16 cellular contexts compared by ENCODE assay signal in the genomic region with DNA sequence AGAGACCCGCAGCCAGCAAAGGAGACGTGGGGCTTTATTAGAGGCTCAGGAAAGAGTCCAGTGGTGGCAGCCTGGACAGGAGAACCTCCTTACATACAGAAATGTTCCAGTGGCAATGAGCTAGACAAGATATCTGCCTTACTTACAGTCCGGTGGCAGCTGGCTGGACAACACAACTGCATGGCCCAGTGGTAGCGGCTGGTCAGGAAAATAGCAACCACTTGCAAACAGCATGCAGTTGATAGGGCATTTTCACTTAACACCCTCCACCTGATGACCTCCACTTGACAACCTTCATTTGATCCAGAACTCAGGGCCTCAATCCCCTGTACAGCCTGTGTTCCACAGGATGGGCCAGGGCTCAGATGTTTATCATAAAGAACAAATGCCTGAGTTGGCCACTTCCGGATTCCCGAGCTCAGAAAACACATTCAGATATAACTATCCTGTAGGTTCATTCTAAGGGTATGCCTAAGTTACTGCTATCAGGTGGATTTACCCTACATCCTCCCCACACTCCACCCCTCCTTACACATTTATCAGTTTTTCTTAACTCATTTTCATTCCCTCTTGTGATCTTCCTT.
A peak's percentile ranks its signal among the peaks of the same experiment; 100 is the strongest.
DNase-seq lines count a peak whose midpoint lies in the region; ATAC-seq, FAIRE-seq and TF ChIP-seq lines count a peak whose summit lies in the region.
"Had no signal": no experiment of that assay in that cellular context is flagged by ENCODE, and none has a peak within 500 bp of the region (broad histone marks: within the 10 kb centered on the region; RNA-seq: fewer than 3 reads in every experiment).

No MANE protein-coding gene starts in this region.

- in situ Hi-C loops in Panc1 (cut with HindIII; ENCODE audit: low pct_unique_long_range_greater_than_20kb, low sequenced_read_pairs) (no loop called here), K562 (cut with MboI) (no loop called here)

- H3K4me3 ChIP-seq in Panc1 (ENCODE audit: low read depth in 2 of 2, low read length in 2 of 2) (no peak overlapping the region), K562 (no peak overlapping the region), trophoblast cell (ENCODE audit: low read depth, low read length) (no peak overlapping the region)
- H3K4me3 ChIP-seq: BLaER1 treated with 17β-estradiol and CSF1 and Interleukin-3, amounts not matched to agents 10 nM and 100 nM had no signal

- no TSS peak for BruUV-seq in Panc1 (replicated peaks; lab: Mats Ljungman, UMichigan)
- no TSS peak for BruUV-seq in K562 (replicated peaks; lab: Mats Ljungman, UMichigan)
- BruUV-seq in Calu3 (replicated peaks; lab: Mats Ljungman, UMichigan): no TSS peak

- H3K18ac ChIP-seq in trophoblast cell (ENCODE audit: low read length): no peak overlapping the region

- TF ChIP-seq CTCF in Panc1 (IDR thresholded peaks at IDR 0.05) (no peak), K562 (IDR thresholded peaks at IDR 0.05 in 2 of 3, conservative IDR thresholded peaks at IDR 0.05 in 1 of 3; ENCODE audit: insufficient read depth in 2 of 3, low read depth in 1 of 3, low read length in 3 of 3) (no peak), Calu3 (IDR thresholded peaks at IDR 0.05; ENCODE audit: unreplicated experiment) (no peak)

- H3K27me3 ChIP-seq in Panc1 (ENCODE audit: control insufficient read depth, insufficient read depth, low read length) (no peaks in the 10 kb centered on the region), K562 (ENCODE audit: control insufficient read depth in 2 of 2, insufficient read depth in 2 of 2, low read length in 2 of 2) (no peaks in the 10 kb centered on the region), trophoblast cell (ENCODE audit: insufficient read depth, low read length) (no peaks in the 10 kb centered on the region)
- H3K27me3 ChIP-seq: BLaER1 treated with 17β-estradiol and CSF1 and Interleukin-3, amounts not matched to agents 10 nM and 100 nM had no signal

- H3K9ac ChIP-seq in K562 (ENCODE audit: insufficient read depth in 1 of 2, low read depth in 2 of 2, low read length in 2 of 2) (no peak overlapping the region), trophoblast cell (ENCODE audit: low read length) (no peak overlapping the region)
- H3K9ac ChIP-seq: BLaER1 treated with 17β-estradiol and CSF1 and Interleukin-3, amounts not matched to agents 10 nM and 100 nM had no signal

- TF ChIP-seq EP300 in K562 (IDR thresholded peaks at IDR 0.05; ENCODE audit: low read length): no peak

- no peak overlapping the region for H3K4me3 Mint-ChIP-seq in Calu3 (ENCODE audit: low read depth, unreplicated experiment)
- H3K4me3 Mint-ChIP-seq: B cell; CD8-positive, alpha-beta T cell had no signal

- H3K4me1 ChIP-seq in Panc1 (ENCODE audit: control insufficient read depth, insufficient read depth, low read length): no peaks in the 10 kb centered on the region
- H3K4me1 ChIP-seq in K562 (replicated peaks in 1 of 2; ENCODE audit: control insufficient read depth in 2 of 2, insufficient read depth in 2 of 2, low read length in 2 of 2): peaks cover 0 to 10% of the 10 kb centered on the region in 2 experiments; a peak in 3 of 5 replicates
- H3K4me1 ChIP-seq in trophoblast cell (ENCODE audit: control insufficient read depth in 1 of 2, insufficient read depth in 2 of 2, low read length in 2 of 2): peaks cover 0 to 3% of the 10 kb centered on the region in 2 experiments
- H3K4me1 ChIP-seq: BLaER1 treated with 17β-estradiol and CSF1 and Interleukin-3, amounts not matched to agents 10 nM and 100 nM had no signal

- TF ChIP-seq POLR2A in K562 (conservative IDR thresholded peaks at IDR 0.05): no peak

- no peak overlapping the region for H4K91ac ChIP-seq in trophoblast cell (ENCODE audit: low read depth, low read length)

- H4K8ac ChIP-seq in trophoblast cell (ENCODE audit: low read depth, low read length): no peak overlapping the region

- no peaks in the 10 kb centered on the region for H3K36me3 Mint-ChIP-seq in Calu3 (ENCODE audit: insufficient read depth, unreplicated experiment)
- H3K36me3 Mint-ChIP-seq: CD8-positive, alpha-beta T cell had no signal

- CTCF ChIA-PET in Panc1 (lab: Charles Lee): no interaction called here
- CTCF ChIA-PET in K562 (lab: Yijun Ruan, JAX; ENCODE audit: low intra/inter-chr PET ratio): no interaction called here
- CTCF ChIA-PET in Calu3 (lab: Charles Lee): no interaction called here

- H3K27ac ChIP-seq in Panc1 (ENCODE audit: low read length) (no peak overlapping the region), K562 (ENCODE audit: extremely low read depth, low read depth, low read length) (peak overlapping the region; percentile 18; the same call in 1 of the 3 replicates), trophoblast cell (ENCODE audit: low read depth, low read length) (no peak overlapping the region)
- H3K27ac ChIP-seq: BLaER1 treated with 17β-estradiol and CSF1 and Interleukin-3, amounts not matched to agents 10 nM and 100 nM had no signal

- no peaks in the 10 kb centered on the region for H4K20me1 ChIP-seq in K562 (replicated peaks; ENCODE audit: control insufficient read depth, insufficient read depth, low read length)
- H4K20me1 ChIP-seq: BLaER1 treated with 17β-estradiol and CSF1 and Interleukin-3, amounts not matched to agents 10 nM and 100 nM had no signal

- H2BK120ac ChIP-seq in trophoblast cell (ENCODE audit: insufficient read depth, low read length, poor library complexity): no peak overlapping the region

- no peaks in the 10 kb centered on the region for H3K79me1 ChIP-seq in trophoblast cell (ENCODE audit: low read length)

- H3K4me2 ChIP-seq in K562 (ENCODE audit: insufficient read depth, low read length): peak overlapping the region; percentile 14
- no peak overlapping the region for H3K4me2 ChIP-seq in trophoblast cell (ENCODE audit: low read length)
- H3K4me2 ChIP-seq: BLaER1 treated with 17β-estradiol and CSF1 and Interleukin-3, amounts not matched to agents 10 nM and 100 nM had no signal

- POLR2A ChIA-PET in Panc1 (lab: Charles Lee) (no interaction called here), K562 (lab: Yijun Ruan, JAX) (no interaction called here)

- no peak overlapping the region for H4K12ac ChIP-seq in trophoblast cell (ENCODE audit: low read depth, low read length)

- H3K36me3 ChIP-seq in Panc1 (ENCODE audit: control insufficient read depth, insufficient read depth, low read length) (no peaks in the 10 kb centered on the region), K562 (ENCODE audit: control insufficient read depth, insufficient read depth, low read length) (no peaks in the 10 kb centered on the region), trophoblast cell (ENCODE audit: control insufficient read depth in 1 of 2, insufficient read depth in 2 of 2, low read length in 2 of 2) (no peaks in the 10 kb centered on the region)
- H3K36me3 ChIP-seq: BLaER1 treated with 17β-estradiol and CSF1 and Interleukin-3, amounts not matched to agents 10 nM and 100 nM had no signal

- no peaks in the 10 kb centered on the region for H3K9me3 ChIP-seq in Panc1 (ENCODE audit: control insufficient read depth, insufficient read depth, low read depth, low read length)
- no peaks in the 10 kb centered on the region for H3K9me3 ChIP-seq in K562 (replicated peaks; ENCODE audit: control insufficient read depth, insufficient read depth, low read depth, low read length)
- no peaks in the 10 kb centered on the region for H3K9me3 ChIP-seq in trophoblast cell (ENCODE audit: insufficient read depth, low read depth, low read length)
- H3K9me3 ChIP-seq: BLaER1 treated with 17β-estradiol and CSF1 and Interleukin-3, amounts not matched to agents 10 nM and 100 nM had no signal

- no peak overlapping the region for H3K14ac ChIP-seq in trophoblast cell (ENCODE audit: low read length)

- peak overlapping the region; percentile 31 for H2BK12ac ChIP-seq in trophoblast cell (ENCODE audit: low read length)

- H3K9me3 Mint-ChIP-seq in Calu3 (ENCODE audit: low read depth, unreplicated experiment): no peaks in the 10 kb centered on the region
- H3K9me3 Mint-ChIP-seq: CD8-positive, alpha-beta T cell had no signal

- H3K79me2 ChIP-seq in K562 (ENCODE audit: control insufficient read depth, insufficient read depth, low read length) (no peaks in the 10 kb centered on the region), trophoblast cell (ENCODE audit: control insufficient read depth, insufficient read depth, low read length, poor library complexity) (no peaks in the 10 kb centered on the region)

- H2AFZ ChIP-seq in K562 (ENCODE audit: low read depth, low read length) (peak overlapping the region; percentile 73), trophoblast cell (ENCODE audit: insufficient read depth, low read length, poor library complexity) (no peak overlapping the region)

- intact Hi-C loops in Panc1 (cut with micrococcal nuclease; ENCODE audit: unreplicated experiment) (no loop called here), K562 (cut with micrococcal nuclease) (no loop called here), Calu3 (cut with micrococcal nuclease; ENCODE audit: unreplicated experiment) (no loop called here)

- H3K4ac ChIP-seq in trophoblast cell (ENCODE audit: low read depth, low read length): no peak overlapping the region

- peaks cover 9% of the 10 kb centered on the region for H3K4me1 Mint-ChIP-seq in Calu3 (ENCODE audit: low read depth, unreplicated experiment)
- H3K4me1 Mint-ChIP-seq: B cell had no signal

- H3K27ac Mint-ChIP-seq in Calu3 (ENCODE audit: unreplicated experiment): no peak overlapping the region
- H3K27ac Mint-ChIP-seq: B cell; CD8-positive, alpha-beta T cell had no signal

- H3K23ac ChIP-seq in trophoblast cell (ENCODE audit: low read length): no peak overlapping the region

- no peak for FAIRE-seq in K562 (lab: Jason Lieb, UNC)

- peak; percentile 19 for DNase-seq in EL
- DNase-seq in Panc1 (ENCODE audit: low read depth, low spot score): no peak
- peak in 2 of 4 experiments; percentile 17 to 46 for DNase-seq in K562 (ENCODE audit: extremely low read depth in 1 of 4, low spot score in 3 of 4)
- no peak for DNase-seq in trophoblast cell
- no peak for DNase-seq in Calu3
- no peak for DNase-seq in NCI-H226
- DNase-seq: CD8-positive, alpha-beta T cell; DMS 273 treated with DMSO at 0.1 percent for 48 hours; DMS53; DND-41; GF-D8; GOT3; H7 had no signal

- H2BK5ac ChIP-seq in trophoblast cell (ENCODE audit: low read depth, low read length, poor library complexity): no peak overlapping the region

- peak overlapping the region; percentile 23 for H2AK5ac ChIP-seq in trophoblast cell (ENCODE audit: low read length)

- TF ChIP-seq RAD21 in K562 (CRISPR knock-in tag; conservative IDR thresholded peaks at IDR 0.05 in 1 of 2, IDR thresholded peaks at IDR 0.05 in 1 of 2): no peak

- no peaks in the 10 kb centered on the region for H3K9me1 ChIP-seq in K562 (ENCODE audit: control insufficient read depth, insufficient read depth, low read length)

- 22% methylated on average over 6 of the region's 6 CpGs for WGBS in K562 (ENCODE audit: insufficient coverage, low coverage, missing lambda C conversion rate)
- WGBS in trophoblast cell (ENCODE audit: extremely low coverage, insufficient coverage, insufficient read length): no CpG with 5 or more reads among the region's 6 CpGs

- ATAC-seq in Panc1: 0 out of 2 replicates have a peak, but pooled peaks have one; percentile 34
- ATAC-seq in K562: peak; percentile 74
- no peak for ATAC-seq in HG02870 (IDR thresholded peaks at IDR 0.05; ENCODE audit: unreplicated experiment)
- ATAC-seq: CD8-positive, alpha-beta T cell had no signal

- H3K27me3 Mint-ChIP-seq in Calu3 (ENCODE audit: unreplicated experiment): no peaks in the 10 kb centered on the region

TF ChIP-seq in K562, 482 proteins besides CTCF, POLR2A, EP300 and RAD21 (continues in another document):
- TF ChIP-seq ARNT (IDR thresholded peaks at IDR 0.05): 0 out of 4 replicates have a peak, but pooled peaks of 1 of the 2 experiments have one; percentile 30
